In the genomic region with DNA sequence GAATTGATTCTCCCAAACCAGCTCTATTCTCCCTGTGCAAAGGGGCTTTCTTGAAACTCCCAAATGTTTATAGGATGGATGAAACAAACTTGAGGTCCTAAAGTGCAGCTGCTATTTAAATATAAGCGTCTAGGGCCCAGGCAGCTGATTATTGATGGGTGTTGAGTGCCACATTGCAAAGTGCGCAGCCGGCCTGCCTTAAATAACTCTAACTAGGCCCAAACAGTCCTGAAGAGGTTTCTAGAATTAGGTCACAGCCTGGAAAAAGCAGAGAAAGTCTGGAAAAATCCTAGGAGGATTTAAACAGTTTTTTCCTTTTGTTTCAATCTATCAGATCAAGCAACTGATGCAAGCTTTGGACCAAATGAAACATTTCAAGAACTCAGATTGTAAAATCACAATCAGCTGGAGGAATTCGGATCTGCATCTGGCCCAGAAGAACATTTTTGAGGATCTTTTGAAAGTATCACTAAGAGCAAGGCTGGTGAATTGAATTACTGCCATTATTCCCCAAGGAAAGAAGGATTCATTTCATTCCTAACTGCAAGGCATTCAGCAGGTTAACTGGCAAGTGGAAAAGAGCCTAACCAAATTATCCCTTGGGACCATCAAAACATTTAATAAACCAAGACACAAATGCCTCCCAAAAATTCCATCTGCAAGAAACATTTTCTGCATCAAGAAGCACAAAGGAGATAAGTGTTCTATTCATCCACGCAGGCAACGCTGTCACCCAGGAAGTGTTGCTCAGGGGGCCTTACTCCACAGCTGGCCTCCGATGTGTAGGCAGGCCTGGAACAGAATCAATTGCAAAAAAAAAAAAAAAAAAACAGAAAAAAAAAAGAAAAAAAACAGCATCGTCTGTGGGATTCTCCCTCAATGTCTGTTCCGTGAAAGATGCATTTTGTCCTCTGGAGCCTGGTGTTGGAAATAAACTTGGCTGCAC, we compare ENCODE assay signal across 27 cellular contexts. TPM values are rescaled to one million over a fixed set of nuclear protein-coding genes. Genes with fewer than 3 reads are reported as not detected.
DNase-seq lines count a peak whose midpoint lies in the region; ATAC-seq and TF ChIP-seq lines count a peak whose summit lies in the region.
"Had no signal": no experiment of that assay in that cellular context is flagged by ENCODE, and none has a peak within 500 bp of the region (broad histone marks: within the 10 kb centered on the region; RNA-seq: fewer than 3 reads in every experiment).

No MANE protein-coding gene starts in this region.

- no peak overlapping the region for H2AFZ ChIP-seq in DND-41 (ENCODE audit: low read depth, low read length)

- H3K27me3 ChIP-seq in DND-41 (ENCODE audit: insufficient read depth, low read length, poor library complexity) (no peaks in the 10 kb centered on the region), gastrocnemius medialis (peaks cover 0 to 6% (median 0%) of the 10 kb centered on the region in 3 donors)
- H3K27me3 ChIP-seq: adrenal gland, upper lobe of left lung had no signal

- H3K4me1 ChIP-seq in DND-41 (ENCODE audit: insufficient read depth, low read length) (peaks cover 55% of the 10 kb centered on the region), gastrocnemius medialis (peaks cover 0 to 7% of the 10 kb centered on the region in 2 donors)
- H3K4me1 ChIP-seq: adrenal gland had no signal

- TF ChIP-seq POLR2A in gastrocnemius medialis (IDR thresholded peaks at IDR 0.05) = no peak

- in situ Hi-C loops in gastrocnemius medialis (cut with MboI; ENCODE audit: low sequenced_read_pairs in 4 of 4) = no loop called here

- H3K36me3 Mint-ChIP-seq in activated naive CD4-positive, alpha-beta T cell treated with anti-CD3 and anti-CD28 coated beads for 36 hours (ENCODE audit: low read depth) = no peaks in the 10 kb centered on the region
- H3K36me3 Mint-ChIP-seq: mesothelial cell of epicardium, natural killer cell had no signal

- intact Hi-C loops in left cardiac atrium (cut with DNase I) (no loop called here), gastrocnemius medialis (cut with DNase I; ENCODE audit: low total_unique reads) (no loop called here)
- intact Hi-C loops in activated naive CD4-positive, alpha-beta T cell treated with anti-CD3 and anti-CD28 coated beads for 36 hours (cut with micrococcal nuclease) = no loop called here

- H3K27ac Mint-ChIP-seq in activated naive CD4-positive, alpha-beta T cell treated with anti-CD3 and anti-CD28 coated beads for 36 hours = no peak overlapping the region
- H3K27ac Mint-ChIP-seq: activated T-cell treated with anti-CD3 and anti-CD28 coated beads, Interleukin-2, amount 50 U/mL, for 24 hours; mesothelial cell of epicardium; natural killer cell had no signal

- no peaks in the 10 kb centered on the region for H3K36me3 ChIP-seq in DND-41 (ENCODE audit: insufficient read depth, low read length)
- no peaks in the 10 kb centered on the region for H3K36me3 ChIP-seq in gastrocnemius medialis
- H3K36me3 ChIP-seq: adrenal gland, gastroesophageal sphincter, upper lobe of left lung had no signal

- H3K4me2 ChIP-seq in DND-41 (ENCODE audit: insufficient read depth, low read length) = no peak overlapping the region
- H3K4me2 ChIP-seq: smooth muscle cell had no signal

- no peak overlapping the region for H3K4me3 Mint-ChIP-seq in activated naive CD4-positive, alpha-beta T cell treated with anti-CD3 and anti-CD28 coated beads for 36 hours
- H3K4me3 Mint-ChIP-seq: activated T-cell treated with anti-CD3 and anti-CD28 coated beads, Interleukin-2, amount 50 U/mL, for 24 hours; mesothelial cell of epicardium; natural killer cell had no signal

- H3K27me3 Mint-ChIP-seq in activated naive CD4-positive, alpha-beta T cell treated with anti-CD3 and anti-CD28 coated beads for 36 hours (ENCODE audit: low read depth) = peaks cover 8% of the 10 kb centered on the region

- H3K4me3 ChIP-seq in DND-41 (ENCODE audit: low read depth in 1 of 2, low read length in 2 of 2) = no peak overlapping the region
- H3K4me3 ChIP-seq in coronary artery = no peak overlapping the region
- no peak overlapping the region for H3K4me3 ChIP-seq in gastrocnemius medialis
- H3K4me3 ChIP-seq: adrenal gland, gastroesophageal sphincter, GM12878, smooth muscle cell, upper lobe of left lung had no signal

- no peaks in the 10 kb centered on the region for H3K4me1 Mint-ChIP-seq in activated naive CD4-positive, alpha-beta T cell treated with anti-CD3 and anti-CD28 coated beads for 36 hours (ENCODE audit: low read depth)
- H3K4me1 Mint-ChIP-seq: natural killer cell had no signal

- no peaks in the 10 kb centered on the region for H3K9me3 ChIP-seq in DND-41 (ENCODE audit: insufficient read depth, low read length, severe bottlenecking)
- H3K9me3 ChIP-seq in gastrocnemius medialis = no peaks in the 10 kb centered on the region
- H3K9me3 ChIP-seq: adrenal gland, gastroesophageal sphincter, upper lobe of left lung had no signal

- CTCF ChIA-PET in activated naive CD4-positive, alpha-beta T cell treated with anti-CD3 and anti-CD28 coated beads for 36 hours (lab: Charles Lee) = interaction anchor here (0.6 to 1.0 kb wide), 2 partner anchors 30 to 442 kb away, joined by 3 read pairs; no protein-coding TSS in a partner anchor

- no peak overlapping the region for H3K9ac ChIP-seq in DND-41 (ENCODE audit: low read depth, low read length)

- DNase-seq in DND-41 (peak; percentile 32), coronary artery (ENCODE audit: low spot score) (peak; percentile 19), left cardiac atrium (no peak), gastrocnemius medialis (no peak)
- no peak for DNase-seq in activated naive CD4-positive, alpha-beta T cell treated with anti-CD3 and anti-CD28 coated beads for 36 hours
- no peak for DNase-seq in activated CD8-positive, alpha-beta memory T cell treated with anti-CD3 and anti-CD28 coated beads, Interleukin-2, amount 50 U/mL, for 4 hours
- DNase-seq: activated CD4-positive, alpha-beta T cell treated with anti-CD3 and anti-CD28 coated beads for 48 hours; activated T-cell treated with anti-CD3 and anti-CD28 coated beads, Interleukin-2, amount 50 U/mL, for 24 hours; adrenal gland; effector CD8-positive, alpha-beta T cell; erythroblast; MV-4-11; natural killer cell; NCI-H146; NCI-H510A treated with DMSO at 0.1 percent for 48 hours; occipital lobe; stimulated activated CD4-positive, alpha-beta T cell treated with anti-CD3 and anti-CD28 coated beads, Interleukin-1b, Interleukin-23, amount 100 ng/mL, for 48 hours; upper lobe of left lung had no signal

- no peak for TF ChIP-seq CTCF in DND-41 (IDR thresholded peaks at IDR 0.05; ENCODE audit: borderline replicate concordance, extremely low read depth, low read length, poor library complexity, severe bottlenecking)
- no peak for TF ChIP-seq CTCF in coronary artery (IDR thresholded peaks at IDR 0.05)
- no peak for TF ChIP-seq CTCF in gastrocnemius medialis (IDR thresholded peaks at IDR 0.05 in 4 of 5, conservative IDR thresholded peaks at IDR 0.05 in 1 of 5)

- ATAC-seq in DND-41 (ENCODE audit: insufficient read depth, low read depth) (no peak), left cardiac atrium (peak; percentile 66 to 73), gastrocnemius medialis (peak in 1 of 2 donors; percentile 53), HG03442 (IDR thresholded peaks at IDR 0.05; ENCODE audit: unreplicated experiment) (no peak), HG02642 (IDR thresholded peaks at IDR 0.05; ENCODE audit: poor library complexity, unreplicated experiment) (no peak)
- ATAC-seq: GM12878, natural killer cell had no signal

- no peaks in the 10 kb centered on the region for H3K79me2 ChIP-seq in DND-41 (ENCODE audit: insufficient read depth, low read length)

- no peaks in the 10 kb centered on the region for H4K20me1 ChIP-seq in DND-41 (ENCODE audit: insufficient read depth, low read length)

- no peaks in the 10 kb centered on the region for H3K9me3 Mint-ChIP-seq in activated naive CD4-positive, alpha-beta T cell treated with anti-CD3 and anti-CD28 coated beads for 36 hours
- H3K9me3 Mint-ChIP-seq: activated T-cell treated with anti-CD3 and anti-CD28 coated beads, Interleukin-2, amount 50 U/mL, for 24 hours; natural killer cell had no signal

- H3K27ac ChIP-seq in DND-41 (ENCODE audit: low read length) = peak overlapping the region; percentile 39; the same call in 1 of the 2 replicates
- H3K27ac ChIP-seq in coronary artery = peak overlapping the region; percentile 19 to 39
- peak overlapping the region in 3 of 4 donors; percentile 4 to 36 (median 30) for H3K27ac ChIP-seq in gastrocnemius medialis
- H3K27ac ChIP-seq: C4-2B, upper lobe of left lung, VCaP had no signal

RNA-seq across cellular contexts. Expression of a gene that starts 46.1 kb away (rescaled TPM):
- total RNA-seq in left cardiac atrium (1 to 10 TPM; 5.0 to 6.2 TPM), gastrocnemius medialis (10 to 100 TPM in 2 of 4 donors, 1 to 10 TPM in 2; 3.5 to 40.6 (median 12.0) TPM)
- not detected for total RNA-seq in activated naive CD4-positive, alpha-beta T cell treated with anti-CD3 and anti-CD28 coated beads for 36 hours
- total RNA-seq: activated CD8-positive, alpha-beta memory T cell treated with anti-CD3 and anti-CD28 coated beads for 36 hours; GM12878; natural killer cell; occipital lobe had no signal

Comparison
In these comparisons a context has a peak if more than half of its experiments do, and no peak if none do; other contexts are left out.
1. ATAC-seq: peak in left cardiac atrium (2 of 2); none in DND-41 (single experiment), HG03442 (single experiment) and HG02642 (single experiment).
2. DNase-seq: peak in DND-41 (single experiment) and coronary artery (single experiment); none in left cardiac atrium (single experiment), gastrocnemius medialis (0 of 2), activated naive CD4-positive, alpha-beta T cell treated with anti-CD3 and anti-CD28 coated beads for 36 hours (single experiment) and activated CD8-positive, alpha-beta memory T cell treated with anti-CD3 and anti-CD28 coated beads, Interleukin-2, amount 50 U/mL, for 4 hours (single experiment).
3. RNA of a gene that starts 46.1 kb away (total RNA-seq): 3.5 to 40.6 TPM in gastrocnemius medialis and 5.0 to 6.2 TPM in left cardiac atrium; not detected in activated naive CD4-positive, alpha-beta T cell treated with anti-CD3 and anti-CD28 coated beads for 36 hours; every median in the first group is over 4 times any median in the second.
4. Peak in every context shown above with its lines, with median percentiles within 50 percentile points of each other: H3K27ac ChIP-seq.